Comparison of ENCODE assay signal across 11 cellular contexts in genomic region chr11:909406-909805, GRCh38. TPM values are rescaled to one million over a fixed set of nuclear protein-coding genes. Genes with fewer than 3 reads are reported as not detected.
DNase-seq lines count a peak whose midpoint lies in the region; FAIRE-seq and TF ChIP-seq lines count a peak whose summit lies in the region.
"Had no signal": no experiment of that assay in that cellular context is flagged by ENCODE, and none has a peak within 500 bp of the region (broad histone marks: within the 10 kb centered on the region; RNA-seq: fewer than 3 reads in every experiment).

No MANE protein-coding gene starts in this region.

- H3K4me3 ChIP-seq in NT2/D1 (ENCODE audit: insufficient read length, low read depth) = peak overlapping the region; percentile 90
- peak overlapping the region; percentile 77 for H3K4me3 ChIP-seq in ectodermal cell (ENCODE audit: insufficient read depth, low read depth, low read length)
- no peak overlapping the region for H3K4me3 ChIP-seq in small intestine (ENCODE audit: low read depth in 1 of 2, low read length in 2 of 2)

- H3K27me3 Mint-ChIP-seq in T-helper 1 cell treated with Interleukin-12 subunit alpha and Interleukin-12 subunit beta and Interleukin-4 antibody, amounts not matched to agents 30 μg/mL and 1 μg/mL, for 36 hours (ENCODE audit: low read depth) = no peaks in the 10 kb centered on the region
- no peaks in the 10 kb centered on the region for H3K27me3 Mint-ChIP-seq in progenitor cell of endocrine pancreas

- no peak for TF ChIP-seq CTCF in progenitor cell of endocrine pancreas (IDR thresholded peaks at IDR 0.05; ENCODE audit: unreplicated experiment)

- no peaks in the 10 kb centered on the region for H3K36me3 Mint-ChIP-seq in T-helper 1 cell treated with Interleukin-12 subunit alpha and Interleukin-12 subunit beta and Interleukin-4 antibody, amounts not matched to agents 30 μg/mL and 1 μg/mL, for 36 hours (ENCODE audit: low read depth)
- H3K36me3 Mint-ChIP-seq in progenitor cell of endocrine pancreas (ENCODE audit: insufficient read depth) = peaks cover 2% of the 10 kb centered on the region

- H3K4me1 ChIP-seq in NT2/D1 (ENCODE audit: insufficient read depth, insufficient read length) (peaks cover 9% of the 10 kb centered on the region), ectodermal cell (ENCODE audit: control insufficient read depth, insufficient read depth, low read length) (peaks cover 9% of the 10 kb centered on the region), small intestine (ENCODE audit: control insufficient read depth in 2 of 2, insufficient read depth in 1 of 2, low read depth in 1 of 2, low read length in 1 of 2) (peaks cover 0 to 2% of the 10 kb centered on the region in 2 donors)

- peak overlapping the region; percentile 94 for H3K4me3 Mint-ChIP-seq in T-helper 1 cell treated with Interleukin-12 subunit alpha and Interleukin-12 subunit beta and Interleukin-4 antibody, amounts not matched to agents 30 μg/mL and 1 μg/mL, for 36 hours
- H3K4me3 Mint-ChIP-seq in progenitor cell of endocrine pancreas (ENCODE audit: low read depth) = peak overlapping the region; percentile 91

- no peaks in the 10 kb centered on the region for H3K9me3 Mint-ChIP-seq in T-helper 1 cell treated with Interleukin-12 subunit alpha and Interleukin-12 subunit beta and Interleukin-4 antibody, amounts not matched to agents 30 μg/mL and 1 μg/mL, for 36 hours
- H3K9me3 Mint-ChIP-seq in progenitor cell of endocrine pancreas (ENCODE audit: low read depth) = no peaks in the 10 kb centered on the region

- H3K36me3 ChIP-seq in NT2/D1 (ENCODE audit: insufficient read depth, insufficient read length, low read length) = peaks cover 45% of the 10 kb centered on the region
- H3K36me3 ChIP-seq in ectodermal cell (ENCODE audit: control insufficient read depth, insufficient read depth, low read length) = no peaks in the 10 kb centered on the region
- no peaks in the 10 kb centered on the region for H3K36me3 ChIP-seq in small intestine (ENCODE audit: control insufficient read depth in 2 of 2, insufficient read depth in 2 of 2, low read length in 2 of 2)

- H3K9me3 ChIP-seq in NT2/D1 (ENCODE audit: insufficient read depth, low read length) = no peaks in the 10 kb centered on the region
- no peaks in the 10 kb centered on the region for H3K9me3 ChIP-seq in ectodermal cell (ENCODE audit: control insufficient read depth, low read length)
- no peaks in the 10 kb centered on the region for H3K9me3 ChIP-seq in small intestine (ENCODE audit: control insufficient read depth, low read depth)
- H3K9me3 ChIP-seq: spleen had no signal

- 93 to 95% methylated on average over 11 of the region's 11 CpGs for WGBS in ectodermal cell, 2 experiments
- 89 to 90% (median 89%) methylated on average over 11 of the region's 11 CpGs for WGBS in small intestine, 3 donors

- no peak for DNase-seq in T-helper 1 cell
- DNase-seq in NT2/D1 (ENCODE audit: low read depth, low spot score) = no peak
- DNase-seq in progenitor cell of endocrine pancreas (ENCODE audit: low spot score, unreplicated experiment) = no peak
- DNase-seq in NCI-H1694 treated with DMSO at 0.1 percent for 48 hours (lab: John Stamatoyannopoulos, UW) = no peak
- no peak for DNase-seq in NCI-H748 (lab: John Stamatoyannopoulos, UW; ENCODE audit: unreplicated experiment)
- no peak for DNase-seq in small intestine
- DNase-seq: NK-92 treated with Interleukin-12 subunit alpha and Interleukin-12 subunit beta, amount 100 ng/mL, for 24 hours; spleen; substantia nigra had no signal

- H3K27me3 ChIP-seq in NT2/D1 (ENCODE audit: insufficient read depth, insufficient read length) (no peaks in the 10 kb centered on the region), ectodermal cell (ENCODE audit: control insufficient read depth, insufficient read depth, low read length, poor library complexity, severe bottlenecking) (no peaks in the 10 kb centered on the region), small intestine (ENCODE audit: control insufficient read depth in 2 of 2, insufficient read depth in 2 of 2, low read length in 2 of 2) (no peaks in the 10 kb centered on the region)
- H3K27me3 ChIP-seq: spleen had no signal

- peaks cover 15% of the 10 kb centered on the region for H3K4me1 Mint-ChIP-seq in T-helper 1 cell treated with Interleukin-12 subunit alpha and Interleukin-12 subunit beta and Interleukin-4 antibody, amounts not matched to agents 30 μg/mL and 1 μg/mL, for 36 hours (ENCODE audit: low read depth)
- H3K4me1 Mint-ChIP-seq in progenitor cell of endocrine pancreas (ENCODE audit: low read depth) = peaks cover 8% of the 10 kb centered on the region

- peak overlapping the region; percentile 97 for H3K9ac ChIP-seq in NT2/D1 (ENCODE audit: insufficient read length, low read depth)

- no peak overlapping the region for H3K27ac Mint-ChIP-seq in T-helper 1 cell treated with Interleukin-12 subunit alpha and Interleukin-12 subunit beta and Interleukin-4 antibody, amounts not matched to agents 30 μg/mL and 1 μg/mL, for 36 hours
- H3K27ac Mint-ChIP-seq in progenitor cell of endocrine pancreas = no peak overlapping the region

- FAIRE-seq in small intestine (lab: Jason Lieb, UNC) = no peak

- no peak overlapping the region for H3K27ac ChIP-seq in ectodermal cell (ENCODE audit: insufficient read depth, low read depth, low read length, poor library complexity, severe bottlenecking)
- H3K27ac ChIP-seq in small intestine (ENCODE audit: low read depth in 1 of 2, low read length in 1 of 2) = no peak overlapping the region

RNA-seq across cellular contexts. Expression of gene CHID1, which starts 1.2 kb away (rescaled TPM):
- 78.5 TPM for polyA plus RNA-seq in ectodermal cell (2013, experiment 1 of 4)
- 85.8 TPM for polyA plus RNA-seq in ectodermal cell (2013, experiment 2 of 4)
- polyA plus RNA-seq in ectodermal cell (2013, experiment 3 of 4) = 61.2 TPM
- 65.1 TPM for polyA plus RNA-seq in ectodermal cell (2013, experiment 4 of 4)
- 79.1 and 87.0 TPM in 2 replicates for total RNA-seq in progenitor cell of endocrine pancreas
- 10 to 100 TPM; 13.6 to 67.1 (median 17.0) TPM for polyA plus RNA-seq in small intestine

RNA-seq across cellular contexts. Expression of gene AP2A2, which starts 16.3 kb away (rescaled TPM):
- polyA plus RNA-seq in ectodermal cell (2013, experiment 1 of 4) = 78.9 TPM
- polyA plus RNA-seq in ectodermal cell (2013, experiment 2 of 4) = 89.4 TPM
- polyA plus RNA-seq in ectodermal cell (2013, experiment 3 of 4) = 58.3 TPM
- polyA plus RNA-seq in ectodermal cell (2013, experiment 4 of 4) = 65.9 TPM
- total RNA-seq in progenitor cell of endocrine pancreas = 86.6 and 88.8 TPM in 2 replicates
- polyA plus RNA-seq in small intestine = 10 to 100 TPM; 30.5 to 47.2 (median 42.7) TPM

Comparison
In these comparisons a context has a peak if more than half of its experiments do, and no peak if none do; other contexts are left out.
1. H3K4me3 ChIP-seq: peak in NT2/D1 (single experiment) and ectodermal cell (single experiment); none in small intestine (0 of 2).